ENCODE assay signal across 2 cellular contexts in the genomic region with DNA sequence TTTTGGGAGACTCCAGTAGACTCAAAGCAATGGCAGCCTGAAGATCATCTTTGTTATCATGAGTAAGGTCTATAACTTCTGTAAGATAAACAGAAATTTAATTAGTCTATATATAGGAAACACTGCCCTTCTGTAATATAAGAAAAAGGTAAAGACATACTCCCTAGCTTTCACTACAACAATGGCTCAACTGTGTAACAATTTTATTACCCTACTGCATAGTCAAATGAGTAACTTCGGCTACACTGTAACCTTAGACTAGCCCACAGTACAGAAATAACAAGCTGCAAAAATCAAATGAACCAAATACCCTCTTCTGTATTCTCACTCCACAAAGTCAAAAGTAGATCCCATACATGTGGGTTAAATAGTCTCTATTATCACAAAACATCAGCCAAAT.
TF ChIP-seq lines count a peak whose summit lies in the region.

No MANE protein-coding gene starts in this region.

TF ChIP-seq in GM12891, 5 proteins besides CTCF, POLR2A, EP300 and RAD21:
- TF ChIP-seq SPI1 (IDR thresholded peaks at IDR 0.05; ENCODE audit: low read depth, low read length): no peak
- TF ChIP-seq POU2F2 (IDR thresholded peaks at IDR 0.05; ENCODE audit: low read depth, low read length): no peak
- no peak for TF ChIP-seq PAX5 (IDR thresholded peaks at IDR 0.05; ENCODE audit: insufficient read depth, low read length, severe bottlenecking)
- no peak for TF ChIP-seq POLR2AphosphoS5 (IDR thresholded peaks at IDR 0.05; ENCODE audit: low read depth, low read length)
- TF ChIP-seq TAF1 (IDR thresholded peaks at IDR 0.05; ENCODE audit: low read depth, low read length): no peak
TF ChIP-seq in GM12891: peak in this region for 0.

TF ChIP-seq in GM12878, 131 proteins besides CTCF, POLR2A, EP300 and RAD21:
- TF ChIP-seq RUNX3 (IDR thresholded peaks at IDR 0.05; ENCODE audit: low read length) (no peak), GATAD2B (conservative IDR thresholded peaks at IDR 0.05; ENCODE audit: low read depth) (no peak), ZNF217 (IDR thresholded peaks at IDR 0.05) (no peak), EZH2 (IDR thresholded peaks at IDR 0.05; ENCODE audit: borderline replicate concordance, control insufficient read depth, low read depth, low read length) (no peak), MYC (IDR thresholded peaks at IDR 0.05; ENCODE audit: insufficient read depth, insufficient read length, insufficient replicate concordance, low read length, severe bottlenecking) (no peak), BRCA1 (IDR thresholded peaks at IDR 0.05; ENCODE audit: low read depth, low read length) (no peak), CHD4 (IDR thresholded peaks at IDR 0.05) (no peak), ZNF274 (IDR thresholded peaks at IDR 0.05; ENCODE audit: insufficient read depth, insufficient read length) (no peak)
- TF ChIP-seq, protein P1, sequence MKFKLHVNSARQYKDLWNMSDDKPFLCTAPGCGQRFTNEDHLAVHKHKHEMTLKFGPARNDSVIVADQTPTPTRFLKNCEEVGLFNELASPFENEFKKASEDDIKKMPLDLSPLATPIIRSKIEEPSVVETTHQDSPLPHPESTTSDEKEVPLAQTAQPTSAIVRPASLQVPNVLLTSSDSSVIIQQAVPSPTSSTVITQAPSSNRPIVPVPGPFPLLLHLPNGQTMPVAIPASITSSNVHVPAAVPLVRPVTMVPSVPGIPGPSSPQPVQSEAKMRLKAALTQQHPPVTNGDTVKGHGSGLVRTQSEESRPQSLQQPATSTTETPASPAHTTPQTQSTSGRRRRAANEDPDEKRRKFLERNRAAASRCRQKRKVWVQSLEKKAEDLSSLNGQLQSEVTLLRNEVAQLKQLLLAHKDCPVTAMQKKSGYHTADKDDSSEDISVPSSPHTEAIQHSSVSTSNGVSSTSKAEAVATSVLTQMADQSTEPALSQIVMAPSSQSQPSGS (IDR thresholded peaks at IDR 0.05; ENCODE audit: low read length): no peak
